26 cellular contexts compared by ENCODE assay signal in genomic region chr3:153252963-153253362, GRCh38.
DNase-seq lines count a peak whose midpoint lies in the region; ATAC-seq, FAIRE-seq and TF ChIP-seq lines count a peak whose summit lies in the region.
"Had no signal": no experiment of that assay in that cellular context is flagged by ENCODE, and none has a peak within 500 bp of the region (broad histone marks: within the 10 kb centered on the region; RNA-seq: fewer than 3 reads in every experiment).

No MANE protein-coding gene starts in this region.

- no peaks in the 10 kb centered on the region for H3K27me3 Mint-ChIP-seq in MCF 10A (ENCODE audit: insufficient read depth, unreplicated experiment)
- no peaks in the 10 kb centered on the region for H3K27me3 Mint-ChIP-seq in astrocyte (ENCODE audit: low read depth, unreplicated experiment)
- no peaks in the 10 kb centered on the region for H3K27me3 Mint-ChIP-seq in naive thymus-derived CD4-positive, alpha-beta T cell
- H3K27me3 Mint-ChIP-seq: CD4-positive, alpha-beta T cell had no signal

- BruUV-seq in MCF 10A (replicated peaks; lab: Mats Ljungman, UMichigan): no TSS peak

- CTCF ChIA-PET in MCF 10A (lab: Yijun Ruan, JAX): no interaction called here
- CTCF ChIA-PET in naive thymus-derived CD4-positive, alpha-beta T cell (lab: Charles Lee): interaction anchor here (0.6 to 0.9 kb wide), 2 partner anchors 8 to 32 kb away, joined by 3 to 7 read pairs; no protein-coding TSS in a partner anchor

- H3K9me3 ChIP-seq in breast epithelium: peaks cover 0 to 4% of the 10 kb centered on the region in 2 donors
- H3K9me3 ChIP-seq in astrocyte (ENCODE audit: insufficient read depth, low read depth, low read length): no peaks in the 10 kb centered on the region
- H3K9me3 ChIP-seq in naive thymus-derived CD4-positive, alpha-beta T cell (ENCODE audit: control insufficient read depth in 2 of 3, low read length in 3 of 3): no peaks in the 10 kb centered on the region
- H3K9me3 ChIP-seq: BE2C, MG63 had no signal

- H3K27me3 ChIP-seq in breast epithelium: no peaks in the 10 kb centered on the region
- H3K27me3 ChIP-seq in astrocyte (ENCODE audit: insufficient read depth, low read length): no peaks in the 10 kb centered on the region
- H3K27me3 ChIP-seq in foreskin keratinocyte: no peaks in the 10 kb centered on the region
- no peaks in the 10 kb centered on the region for H3K27me3 ChIP-seq in H7 (ENCODE audit: control insufficient read depth, insufficient read depth, low read length)
- H3K27me3 ChIP-seq in naive thymus-derived CD4-positive, alpha-beta T cell (ENCODE audit: control insufficient read depth in 2 of 2, insufficient read depth in 2 of 2, low read length in 2 of 2): no peaks in the 10 kb centered on the region
- H3K27me3 ChIP-seq: BE2C, MG63 had no signal

- no peak for FAIRE-seq in astrocyte (lab: Jason Lieb, UNC)
- FAIRE-seq: GM12891, GM18507, H1 had no signal

- DNase-seq in MCF 10A (ENCODE audit: unreplicated experiment) (peak; percentile 19), breast epithelium (ENCODE audit: low spot score in 2 of 2) (no peak), astrocyte (ENCODE audit: low read depth) (peak; percentile 53), foreskin keratinocyte (peak; percentile 64 to 87), H7 (no peak), RPMI8226 (no peak), germinal center (ENCODE audit: low spot score) (no peak)
- no peak for DNase-seq in naive thymus-derived CD4-positive, alpha-beta T cell
- DNase-seq: 8988T; BE2C; Calu3; CD4-positive, alpha-beta T cell; GDM1; MG63; NCI-H1092; NCI-H146; NCI-H2081; NCI-H510A treated with DMSO at 0.1 percent for 48 hours; NCI-H82; Right ventricle myocardium superior had no signal

- H3K4me2 ChIP-seq in astrocyte (ENCODE audit: low read length): no peak overlapping the region
- H3K4me2 ChIP-seq: KMS-11, PC-9 had no signal

- no peak for TF ChIP-seq POLR2A in breast epithelium (IDR thresholded peaks at IDR 0.05)

- H3K36me3 ChIP-seq in breast epithelium (no peaks in the 10 kb centered on the region), astrocyte (ENCODE audit: insufficient read depth, low read length) (no peaks in the 10 kb centered on the region), H7 (replicated peaks; ENCODE audit: control insufficient read depth, insufficient read depth, low read length) (no peaks in the 10 kb centered on the region)
- no peaks in the 10 kb centered on the region for H3K36me3 ChIP-seq in naive thymus-derived CD4-positive, alpha-beta T cell (ENCODE audit: control insufficient read depth in 2 of 3, insufficient read depth in 3 of 3, low read length in 3 of 3)
- H3K36me3 ChIP-seq: BE2C, MG63 had no signal

- no peaks in the 10 kb centered on the region for H4K20me1 ChIP-seq in astrocyte (ENCODE audit: insufficient read depth, low read length)

- H2AFZ ChIP-seq in astrocyte (ENCODE audit: low read depth, low read length): no peak overlapping the region
- H2AFZ ChIP-seq: PC-9 had no signal

- H3K4me1 ChIP-seq in breast epithelium: no peaks in the 10 kb centered on the region
- H3K4me1 ChIP-seq in astrocyte (ENCODE audit: insufficient read depth, low read length): peaks cover 9% of the 10 kb centered on the region
- peaks cover 29% of the 10 kb centered on the region for H3K4me1 ChIP-seq in foreskin keratinocyte
- H3K4me1 ChIP-seq in naive thymus-derived CD4-positive, alpha-beta T cell (ENCODE audit: control insufficient read depth in 2 of 2, insufficient read depth in 2 of 2, low read length in 2 of 2): peaks cover 0 to 7% of the 10 kb centered on the region in 2 donors
- H3K4me1 ChIP-seq: BE2C had no signal

- intact Hi-C loops in MCF 10A (cut with micrococcal nuclease): no loop called here
- intact Hi-C loops in breast epithelium (cut with DNase I; ENCODE audit: low total_unique reads): loop anchor here (10.0 kb wide), 1 partner anchor 178 kb away; no protein-coding TSS in a partner anchor
- intact Hi-C loops in naive thymus-derived CD4-positive, alpha-beta T cell (cut with micrococcal nuclease): loop anchor here in 1 of 2 donors (5.0 kb wide), 1 partner anchor 41 kb away; no protein-coding TSS in a partner anchor

- no peak overlapping the region for H3K9ac ChIP-seq in astrocyte (ENCODE audit: low read length)
- H3K9ac ChIP-seq: KMS-11 had no signal

- H3K4me3 Mint-ChIP-seq in MCF 10A (ENCODE audit: unreplicated experiment) (no peak overlapping the region), astrocyte (ENCODE audit: unreplicated experiment) (no peak overlapping the region)
- H3K4me3 Mint-ChIP-seq in naive thymus-derived CD4-positive, alpha-beta T cell: no peak overlapping the region
- H3K4me3 Mint-ChIP-seq: CD4-positive, alpha-beta T cell had no signal

- H3K27ac ChIP-seq in breast epithelium (no peak overlapping the region), astrocyte (ENCODE audit: low read depth, low read length) (no peak overlapping the region), foreskin keratinocyte (peak overlapping the region; percentile 6)
- no peak overlapping the region for H3K27ac ChIP-seq in naive thymus-derived CD4-positive, alpha-beta T cell (ENCODE audit: low read depth, low read length)
- H3K27ac ChIP-seq: KMS-11, PC-9, SK-N-MC had no signal

- H3K4me3 ChIP-seq in breast epithelium (no peak overlapping the region), astrocyte (ENCODE audit: insufficient read depth, low read depth, low read length) (no peak overlapping the region), H7 (ENCODE audit: insufficient read depth, low read depth, low read length) (no peak overlapping the region)
- no peak overlapping the region for H3K4me3 ChIP-seq in naive thymus-derived CD4-positive, alpha-beta T cell (ENCODE audit: low read length)
- H3K4me3 ChIP-seq: MG63, PC-9, SK-N-MC had no signal

- H3K9me3 Mint-ChIP-seq in MCF 10A (ENCODE audit: unreplicated experiment) (no peaks in the 10 kb centered on the region), astrocyte (ENCODE audit: unreplicated experiment) (no peaks in the 10 kb centered on the region)
- H3K9me3 Mint-ChIP-seq in naive thymus-derived CD4-positive, alpha-beta T cell: peaks cover 0 to 6% (median 0%) of the 10 kb centered on the region in 11 donors
- H3K9me3 Mint-ChIP-seq: CD4-positive, alpha-beta T cell had no signal

- H3K79me2 ChIP-seq in astrocyte (ENCODE audit: insufficient read depth, low read length): no peaks in the 10 kb centered on the region

- peak; percentile 98 for ATAC-seq in foreskin keratinocyte
- ATAC-seq in naive thymus-derived CD4-positive, alpha-beta T cell: no peak

- POLR2A ChIA-PET in MCF 10A (lab: Yijun Ruan, JAX): interaction anchor here (0.6 to 1.6 kb wide), 4 partner anchors 20 to 92 kb away, joined by 3 to 7 read pairs (median 4); no protein-coding TSS in a partner anchor
- POLR2A ChIA-PET in naive thymus-derived CD4-positive, alpha-beta T cell (lab: Charles Lee): no interaction called here

- TF ChIP-seq CTCF in MCF 10A (IDR thresholded peaks at IDR 0.05; ENCODE audit: unreplicated experiment): no peak
- no peak for TF ChIP-seq CTCF in breast epithelium (IDR thresholded peaks at IDR 0.05)
- TF ChIP-seq CTCF in astrocyte (IDR thresholded peaks at IDR 0.05; ENCODE audit: insufficient read depth, low read depth, low read length): no peak
- TF ChIP-seq CTCF in foreskin keratinocyte (conservative IDR thresholded peaks at IDR 0.05): no peak

- H3K27ac Mint-ChIP-seq in MCF 10A (ENCODE audit: low read depth, unreplicated experiment) (no peak overlapping the region), astrocyte (ENCODE audit: unreplicated experiment) (no peak overlapping the region)
- H3K27ac Mint-ChIP-seq in naive thymus-derived CD4-positive, alpha-beta T cell: peak overlapping the region in 1 of 9 donors; percentile 17
- H3K27ac Mint-ChIP-seq: CD4-positive, alpha-beta T cell had no signal

- H3K4me1 Mint-ChIP-seq in MCF 10A (ENCODE audit: insufficient read depth, unreplicated experiment): peaks cover 7% of the 10 kb centered on the region
- H3K4me1 Mint-ChIP-seq in astrocyte (ENCODE audit: low read depth, unreplicated experiment): peaks cover 14% of the 10 kb centered on the region
- peaks cover 7 to 62% (median 48%) of the 10 kb centered on the region in 7 donors for H3K4me1 Mint-ChIP-seq in naive thymus-derived CD4-positive, alpha-beta T cell

- no peaks in the 10 kb centered on the region for H3K36me3 Mint-ChIP-seq in MCF 10A (ENCODE audit: insufficient read depth, unreplicated experiment)
- no peaks in the 10 kb centered on the region for H3K36me3 Mint-ChIP-seq in astrocyte (ENCODE audit: low read depth, unreplicated experiment)
- peaks cover 0 to 7% (median 4%) of the 10 kb centered on the region in 5 donors for H3K36me3 Mint-ChIP-seq in naive thymus-derived CD4-positive, alpha-beta T cell

Comparison
In these comparisons a context has a peak if more than half of its experiments do, and no peak if none do; other contexts are left out.
1. DNase-seq: peak in MCF 10A (single experiment), astrocyte (single experiment) and foreskin keratinocyte (2 of 2); none in breast epithelium (0 of 2), H7 (single experiment), RPMI8226 (single experiment), germinal center (single experiment) and naive thymus-derived CD4-positive, alpha-beta T cell (0 of 9).